ENCODE assay signal across 7 cellular contexts in genomic region chr6:75968143-75968542, GRCh38.
"Had no signal": no experiment of that assay in that cellular context is flagged by ENCODE, and none has a peak within 500 bp of the region (broad histone marks: within the 10 kb centered on the region; RNA-seq: fewer than 3 reads in every experiment).

No MANE protein-coding gene starts in this region.

- H3K4me1 Mint-ChIP-seq: IgD-negative memory B cell had no signal

- H3K9me3 Mint-ChIP-seq: GM23338, H9 had no signal

- H3K4me3 ChIP-seq: GM23338 had no signal

- FAIRE-seq: H1, H54, HepG2 had no signal

- H3K36me3 Mint-ChIP-seq: IgD-negative memory B cell had no signal

- H3K27ac Mint-ChIP-seq: GM23338, H9, IgD-negative memory B cell had no signal

- DNase-seq: H9, HCEC 1CT had no signal

- H3K4me3 Mint-ChIP-seq: GM23338, H9, IgD-negative memory B cell had no signal

- H3K27me3 Mint-ChIP-seq: IgD-negative memory B cell had no signal
